ENCODE assay signal across 17 cellular contexts in genomic region chr17:39229274-39229913, GRCh38. TPM values are rescaled to one million over a fixed set of nuclear protein-coding genes. Genes with fewer than 3 reads are reported as not detected.
DNase-seq lines count a peak whose midpoint lies in the region; FAIRE-seq and TF ChIP-seq lines count a peak whose summit lies in the region.
"Had no signal": no experiment of that assay in that cellular context is flagged by ENCODE, and none has a peak within 500 bp of the region (broad histone marks: within the 10 kb centered on the region; RNA-seq: fewer than 3 reads in every experiment).

No MANE protein-coding gene starts in this region.

- no peak overlapping the region for H3K27ac ChIP-seq in PC-9
- H3K27ac ChIP-seq in H1 (ENCODE audit: low read depth, low read length), result no peak overlapping the region
- H3K27ac ChIP-seq in tibial artery, result peak overlapping the region; percentile 36 to 75
- H3K27ac ChIP-seq: tibial nerve had no signal

- POLR2A ChIA-PET in PC-9 (lab: Charles Lee; ENCODE audit: unreplicated experiment) (no interaction called here), H1 (lab: Charles Lee; ENCODE audit: partially characterized antibody) (interaction anchor here (4.2 kb wide), 1 partner anchor 21 kb away, joined by 24 read pairs; no protein-coding TSS in a partner anchor)

- intact Hi-C loops in PC-9 (cut with micrococcal nuclease; ENCODE audit: unreplicated experiment) (no loop called here), tibial artery (cut with DNase I; ENCODE audit: low total_unique reads) (no loop called here)

- no peaks in the 10 kb centered on the region for H3K9me3 ChIP-seq in PC-9 (ENCODE audit: insufficient read depth, low read depth)
- H3K9me3 ChIP-seq in H1 (ENCODE audit: insufficient read depth in 2 of 2, low read depth in 1 of 2, low read length in 1 of 2), result no peaks in the 10 kb centered on the region
- no peaks in the 10 kb centered on the region for H3K9me3 ChIP-seq in tibial artery
- H3K9me3 ChIP-seq: tibial nerve had no signal

- peaks cover 10% of the 10 kb centered on the region; the same call in 1 of the 2 replicates for H3K23me2 ChIP-seq in H1 (ENCODE audit: low read depth, low read length)

- no peak overlapping the region for H2BK5ac ChIP-seq in H1 (ENCODE audit: low read depth, low read length)

- H3K27me3 ChIP-seq in PC-9 (ENCODE audit: insufficient read depth, low read depth) (no peaks in the 10 kb centered on the region), H1 (replicated peaks in 1 of 4; ENCODE audit: control insufficient read depth in 3 of 4, extremely low read depth in 1 of 4, insufficient read depth in 3 of 4, low read length in 3 of 4) (peaks cover 10 to 14% (median 12%) of the 10 kb centered on the region in 4 experiments; a peak in 6 of 7 replicates), tibial artery (no peaks in the 10 kb centered on the region)

- no peak overlapping the region for H4K5ac ChIP-seq in H1 (ENCODE audit: insufficient read length, low read depth, low read length)

- TF ChIP-seq EP300 in H1 (IDR thresholded peaks at IDR 0.05; ENCODE audit: borderline replicate concordance in 1 of 2, low read depth in 2 of 2, low read length in 2 of 2), result no peak

- H2AFZ ChIP-seq in PC-9 (peak overlapping the region; percentile 61; the same call in 1 of the 2 replicates), H1 (ENCODE audit: low read length) (0 out of 2 replicates have a peak overlapping the region, but pooled peaks have one; percentile 2)

- peaks cover 4% of the 10 kb centered on the region; the same call in 1 of the 2 replicates for H3F3A ChIP-seq in PC-9 (ENCODE audit: insufficient read depth, low read depth)

- 0 out of 2 replicates have a peak overlapping the region, but pooled peaks have one; percentile 1 for H2BK12ac ChIP-seq in H1 (ENCODE audit: low read depth, low read length)

- no peak overlapping the region for H3K4ac ChIP-seq in H1 (replicated peaks; ENCODE audit: insufficient read length, low read depth, low read length)

- no peak for TF ChIP-seq RAD21 in H1 (IDR thresholded peaks at IDR 0.05 in 1 of 2, conservative IDR thresholded peaks at IDR 0.05 in 1 of 2; ENCODE audit: low read depth in 2 of 2, low read length in 2 of 2)

- 81% methylated on average over 11 of the region's 11 CpGs; no CpG with 5 or more reads in 1 of the 2 experiments for WGBS in H1 (ENCODE audit: extremely low coverage in 1 of 2, insufficient coverage in 1 of 2, insufficient read length in 1 of 2, insufficient replicate concordance in 2 of 2, low coverage in 1 of 2, low lambda C conversion rate in 2 of 2, missing lambda C conversion rate in 1 of 2), 2 experiments

- no peaks in the 10 kb centered on the region for H3K79me2 ChIP-seq in PC-9 (ENCODE audit: low read depth)
- H3K79me2 ChIP-seq in H1 (ENCODE audit: control insufficient read depth in 1 of 2, insufficient read depth in 2 of 2, low read length in 2 of 2), result no peaks in the 10 kb centered on the region

- H2BK15ac ChIP-seq in H1 (ENCODE audit: low read length), result no peak overlapping the region

- no peak overlapping the region for H2AK5ac ChIP-seq in H1 (ENCODE audit: low read depth, low read length)

- no peak overlapping the region for H4K91ac ChIP-seq in H1 (replicated peaks; ENCODE audit: insufficient read length, low read length)

- TF ChIP-seq CTCF in PC-9 (conservative IDR thresholded peaks at IDR 0.05), result no peak
- TF ChIP-seq CTCF in H1 (IDR thresholded peaks at IDR 0.05; ENCODE audit: control extremely low read depth in 1 of 3, insufficient read depth in 1 of 3, low read depth in 1 of 3, low read length in 3 of 3), result no peak
- no peak for TF ChIP-seq CTCF in tibial artery (IDR thresholded peaks at IDR 0.05)

- H3K4me1 ChIP-seq in PC-9 (replicated peaks; ENCODE audit: insufficient read depth) (peaks cover 10% of the 10 kb centered on the region; the same call in 1 of the 2 replicates), H1 (replicated peaks in 1 of 4; ENCODE audit: control insufficient read depth in 3 of 4, insufficient read depth in 4 of 4, low read length in 3 of 4) (peaks cover 0 to 21% (median 7%) of the 10 kb centered on the region in 4 experiments; a peak in 5 of 7 replicates), tibial artery (peaks cover 0 to 48% (median 32%) of the 10 kb centered on the region in 4 donors)

- H3K36me3 ChIP-seq in PC-9 (ENCODE audit: low read depth), result no peaks in the 10 kb centered on the region
- H3K36me3 ChIP-seq in H1 (ENCODE audit: control insufficient read depth in 2 of 4, insufficient read depth in 4 of 4, low read length in 3 of 4), result no peaks in the 10 kb centered on the region; a peak in 1 of 8 replicates
- no peaks in the 10 kb centered on the region for H3K36me3 ChIP-seq in tibial artery
- H3K36me3 ChIP-seq: tibial nerve had no signal

- no peak for TF ChIP-seq POLR2A in H1 (IDR thresholded peaks at IDR 0.05; ENCODE audit: control extremely low read depth in 1 of 2, low read depth in 2 of 2, low read length in 2 of 2)

- CTCF ChIA-PET in PC-9 (lab: Charles Lee), result no interaction called here
- CTCF ChIA-PET in H1 (lab: Charles Lee; ENCODE audit: partially characterized antibody), result interaction anchor here (21.0 to 21.2 kb wide), 2 partner anchors 17 to 21 kb away, joined by 464 to 982 read pairs; no protein-coding TSS in a partner anchor

- H3K18ac ChIP-seq in H1 (ENCODE audit: extremely low read depth, low read length), result no peak overlapping the region

- H4K8ac ChIP-seq in H1 (ENCODE audit: extremely low read depth, insufficient read depth, low read length), result no peak overlapping the region

- H2BK120ac ChIP-seq in H1 (replicated peaks; ENCODE audit: low read depth, low read length), result no peak overlapping the region

- no peak overlapping the region for H3K14ac ChIP-seq in H1 (ENCODE audit: insufficient read length)

- DNase-seq in SKM-1 treated with dmso at 0.1 percent for 144 hours (lab: John Stamatoyannopoulos, UW; ENCODE audit: unreplicated experiment) (peak; percentile 19), SKM-1 (lab: John Stamatoyannopoulos, UW; ENCODE audit: unreplicated experiment) (no peak), PC-9 (peak; percentile 34 to 60), H1 (ENCODE audit: low read depth in 1 of 2, low spot score in 2 of 2) (no peak), tibial artery (no peak), NCI-H128 (lab: John Stamatoyannopoulos, UW; ENCODE audit: unreplicated experiment) (no peak), NCI-H187 (lab: John Stamatoyannopoulos, UW) (no peak), iPS-NIHi11 (ENCODE audit: low spot score) (no peak)
- DNase-seq: 8988T; activated CD4-positive, CD25-positive, alpha-beta regulatory T cell treated with anti-CD3 and anti-CD28 coated beads, Interleukin-2, amount 50 U/mL, for 72 hours; caudate nucleus; DMS153; naive B cell; NCI-H2171 treated with DMSO at 0.1 percent for 48 hours had no signal

- no peak overlapping the region for H3K56ac ChIP-seq in H1 (replicated peaks; ENCODE audit: insufficient read length, low read depth, low read length)

- BruUV-seq in PC-9 (replicated peaks; lab: Mats Ljungman, UMichigan), result no TSS peak

- no peaks in the 10 kb centered on the region for H3K79me1 ChIP-seq in H1 (ENCODE audit: low read depth, low read length)

- H3K23ac ChIP-seq in H1 (ENCODE audit: insufficient read length), result no peak overlapping the region

- H3K9ac ChIP-seq in H1 (replicated peaks in 1 of 4; ENCODE audit: extremely low read depth in 1 of 4, low read depth in 3 of 4, low read length in 3 of 4), result no peak overlapping the region; a peak in 1 of 7 replicates

- H3K4me3 ChIP-seq in PC-9 (no peak overlapping the region), H1 (ENCODE audit: extremely low read depth in 1 of 4, insufficient read depth in 2 of 4, low read depth in 3 of 4, low read length in 4 of 4) (no peak overlapping the region), tibial artery (no peak overlapping the region)
- H3K4me3 ChIP-seq: tibial nerve had no signal

- no peaks in the 10 kb centered on the region for H3K9me2 ChIP-seq in PC-9 (ENCODE audit: insufficient read depth)

- no peaks in the 10 kb centered on the region for H4K20me1 ChIP-seq in PC-9 (ENCODE audit: insufficient read depth)
- no peaks in the 10 kb centered on the region for H4K20me1 ChIP-seq in H1 (replicated peaks in 1 of 2; ENCODE audit: control insufficient read depth in 1 of 2, insufficient read depth in 2 of 2, low read length in 2 of 2)

- H3K4me2 ChIP-seq in PC-9 (peak overlapping the region; percentile 54), H1 (ENCODE audit: insufficient read depth in 1 of 2, low read depth in 2 of 2, low read length in 2 of 2) (no peak overlapping the region)

- no peak for FAIRE-seq in H1 (lab: Jason Lieb, UNC)

- H2BK20ac ChIP-seq in H1 (ENCODE audit: low read length), result no peak overlapping the region; the same call in 1 of the 2 replicates

RNA-seq across cellular contexts. Expression of gene STAC2, which starts 3.6 kb away (rescaled TPM):
- 0.17 and 0.28 TPM in 2 replicates for total RNA-seq in PC-9 (2021)
- 5.4 and 6.0 TPM in 2 replicates for total RNA-seq in H1 (2021; fragmentation: NEBNext Ultra II Directional; extraction: Animal tissue kit (Norgen Biotek cat#: 25700))
- polyA plus RNA-seq in H1 (2011; rRNA removed), result 1.5 and 2.5 TPM in 2 replicates
- 1.7 TPM for polyA plus RNA-seq in H1 (2011; cell fraction: cytosol; rRNA removed)
- polyA plus RNA-seq in H1 (2011; cell fraction: nucleus; rRNA removed), result 3.9 TPM
- polyA plus RNA-seq in H1 (2012, experiment 1 of 2), result 4.2 to 6.3 TPM (median 5.2 TPM) in 4 replicates
- polyA plus RNA-seq in H1 (2012, experiment 2 of 2), result 5.2 TPM
- polyA plus RNA-seq in H1 (2013, experiment 1 of 2), result 4.3 TPM
- 4.7 TPM for polyA plus RNA-seq in H1 (2013, experiment 2 of 2)
- polyA minus RNA-seq in H1 (2011; rRNA and poly(A)+ RNA removed), result 1.2 and 1.7 TPM in 2 replicates
- 1.5 TPM for polyA minus RNA-seq in H1 (2011; cell fraction: cytosol; rRNA and poly(A)+ RNA removed)
- 1.1 TPM for polyA minus RNA-seq in H1 (2011; cell fraction: nucleus; rRNA and poly(A)+ RNA removed)
- total RNA-seq: activated T-helper 17 cell treated with anti-CD3 and anti-CD28 coated beads, Interleukin-2, amount 50 U/mL, for 72 hours; skeletal muscle tissue had no signal

RNA-seq across cellular contexts. Expression of gene RPL19, which starts 29.3 kb away (rescaled TPM):
- total RNA-seq in PC-9 (2021), result 1,438 and 1,670 TPM in 2 replicates
- total RNA-seq in H1 (2021; fragmentation: NEBNext Ultra II Directional; extraction: Animal tissue kit (Norgen Biotek cat#: 25700)), result 2,182 and 2,219 TPM in 2 replicates
- polyA plus RNA-seq in H1 (2011; rRNA removed), result 1,992 and 2,108 TPM in 2 replicates
- polyA plus RNA-seq in H1 (2011; cell fraction: cytosol; rRNA removed), result 3,481 TPM
- 2,043 TPM for polyA plus RNA-seq in H1 (2011; cell fraction: nucleus; rRNA removed)
- 1,394 to 2,903 TPM (median 2,742 TPM) in 4 replicates for polyA plus RNA-seq in H1 (2012, experiment 1 of 2)
- polyA plus RNA-seq in H1 (2012, experiment 2 of 2), result 1,232 TPM
- 2,492 TPM for polyA plus RNA-seq in H1 (2013, experiment 1 of 2)
- 2,408 TPM for polyA plus RNA-seq in H1 (2013, experiment 2 of 2)
- 605 and 718 TPM in 2 replicates for polyA minus RNA-seq in H1 (2011; rRNA and poly(A)+ RNA removed)
- 697 TPM for polyA minus RNA-seq in H1 (2011; cell fraction: cytosol; rRNA and poly(A)+ RNA removed)
- polyA minus RNA-seq in H1 (2011; cell fraction: nucleus; rRNA and poly(A)+ RNA removed), result 464 TPM

RNA-seq across cellular contexts. Expression of gene CACNB1, which starts 31.9 kb away (rescaled TPM):
- 21.4 and 26.0 TPM in 2 replicates for total RNA-seq in PC-9 (2021)
- 15.1 and 17.8 TPM in 2 replicates for total RNA-seq in H1 (2021; fragmentation: NEBNext Ultra II Directional; extraction: Animal tissue kit (Norgen Biotek cat#: 25700))
- 7.2 and 10.6 TPM in 2 replicates for polyA plus RNA-seq in H1 (2011; rRNA removed)
- 7.7 TPM for polyA plus RNA-seq in H1 (2011; cell fraction: cytosol; rRNA removed)
- polyA plus RNA-seq in H1 (2011; cell fraction: nucleus; rRNA removed), result 43.5 TPM
- polyA plus RNA-seq in H1 (2012, experiment 1 of 2), result 11.9 to 16.4 TPM (median 14.1 TPM) in 4 replicates
- polyA plus RNA-seq in H1 (2012, experiment 2 of 2), result 12.9 TPM
- 7.2 TPM for polyA plus RNA-seq in H1 (2013, experiment 1 of 2)
- 7.1 TPM for polyA plus RNA-seq in H1 (2013, experiment 2 of 2)
- polyA minus RNA-seq in H1 (2011; rRNA and poly(A)+ RNA removed), result 15.8 and 25.4 TPM in 2 replicates
- 8.0 TPM for polyA minus RNA-seq in H1 (2011; cell fraction: cytosol; rRNA and poly(A)+ RNA removed)
- polyA minus RNA-seq in H1 (2011; cell fraction: nucleus; rRNA and poly(A)+ RNA removed), result 18.6 TPM

Comparison
In these comparisons a context has a peak if more than half of its experiments do, and no peak if none do; other contexts are left out.
1. DNase-seq: peak in SKM-1 treated with dmso at 0.1 percent for 144 hours (single experiment) and PC-9 (2 of 2); none in SKM-1 (single experiment), H1 (0 of 2), tibial artery (0 of 2), NCI-H128 (single experiment), NCI-H187 (0 of 2) and iPS-NIHi11 (single experiment).
2. H3K27ac ChIP-seq: peak in tibial artery (2 of 2); none in PC-9 (single experiment) and H1 (single experiment).